ENCODE assay signal across 1 cellular context in genomic region chr15:74917676-74918075, GRCh38.
TF ChIP-seq lines count a peak whose summit lies in the region.

No MANE protein-coding gene starts in this region.

TF ChIP-seq in endothelial cell of umbilical vein, 7 proteins besides CTCF, POLR2A, EP300 and RAD21:
- no peak for TF ChIP-seq POLR2AphosphoS5 (IDR thresholded peaks at IDR 0.05; ENCODE audit: insufficient read depth, low read depth, low read length)
- no peak for TF ChIP-seq JUN (IDR thresholded peaks at IDR 0.05; ENCODE audit: borderline replicate concordance, insufficient read depth, insufficient read length, low read depth)
- TF ChIP-seq FOS (IDR thresholded peaks at IDR 0.05; ENCODE audit: borderline replicate concordance, insufficient read depth, low read length), result no peak
- TF ChIP-seq MAX (IDR thresholded peaks at IDR 0.05; ENCODE audit: insufficient read depth, insufficient read length), result no peak
- no peak for TF ChIP-seq EZH2 (IDR thresholded peaks at IDR 0.05; ENCODE audit: borderline replicate concordance, low read depth, low read length, severe bottlenecking)
- no peak for TF ChIP-seq MYC (IDR thresholded peaks at IDR 0.05; ENCODE audit: low read depth, low read length)
- no peak for TF ChIP-seq GATA2 (IDR thresholded peaks at IDR 0.05; ENCODE audit: insufficient read depth, insufficient read length, low read depth, low read length)
